In the genomic region with DNA sequence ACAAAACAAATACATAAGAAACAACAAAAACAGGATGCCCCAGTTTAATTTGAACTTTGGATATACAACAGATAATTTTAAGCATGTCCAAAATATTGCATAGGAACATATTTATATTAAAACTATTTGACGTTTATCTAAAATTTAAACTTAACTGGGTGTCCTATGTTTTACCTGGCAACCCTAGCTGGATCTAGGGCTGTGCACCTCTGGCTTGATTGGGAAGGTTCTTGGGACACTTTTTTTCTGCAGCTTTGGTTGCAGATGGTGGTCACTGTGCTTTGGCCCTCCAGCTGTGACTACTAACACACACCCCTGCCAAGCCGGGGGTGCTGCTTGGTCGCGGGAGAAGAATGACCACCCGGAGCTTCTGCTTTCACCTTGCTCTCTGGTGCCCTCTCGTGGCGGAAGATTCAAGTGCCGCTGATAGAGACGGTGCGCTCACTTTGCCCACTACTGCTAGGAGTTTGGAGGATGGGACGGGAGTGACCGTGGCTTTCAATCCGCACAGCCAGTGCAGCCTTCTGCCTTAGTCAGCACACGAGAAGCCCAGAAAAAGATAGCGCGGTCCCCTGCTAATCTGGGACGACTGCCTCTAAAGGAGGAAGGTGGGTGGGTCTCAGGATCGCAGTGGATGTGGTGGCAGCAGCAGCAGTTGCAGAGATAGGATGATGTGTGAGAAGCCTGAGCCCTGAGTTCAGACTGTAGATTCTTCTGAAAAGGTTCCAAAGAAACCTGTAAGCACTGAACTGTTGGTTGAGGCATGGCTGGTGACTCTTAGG, we compare ENCODE assay signal across 8 cellular contexts. TPM values are rescaled to one million over a fixed set of nuclear protein-coding genes. Genes with fewer than 3 reads are reported as not detected.
DNase-seq lines count a peak whose midpoint lies in the region; ATAC-seq and TF ChIP-seq lines count a peak whose summit lies in the region.

No MANE protein-coding gene starts in this region.

- H3K4me3 ChIP-seq in BJ (ENCODE audit: low read depth, low read length) (peak overlapping the region; percentile 15; the same call in 1 of the 2 replicates), HAP-1 (no peak overlapping the region), lung (no peak overlapping the region)

- 3 to 6% methylated on average over 18 of the region's 18 CpGs for WGBS in lung, 2 donors

- H3K4me1 ChIP-seq in HAP-1 (no peaks in the 10 kb centered on the region), lung (ENCODE audit: control insufficient read depth in 2 of 2, insufficient read depth in 2 of 2, low read length in 2 of 2) (peaks cover 0 to 2% of the 10 kb centered on the region in 2 donors)

- DNase-seq in BJ (ENCODE audit: low read depth) (peak; percentile 23), HAP-1 (ENCODE audit: low spot score in 2 of 2) (peak; percentile 42 to 90), NCI-H526 (lab: John Stamatoyannopoulos, UW) (peak; percentile 23 to 73), lung (ENCODE audit: low spot score) (peak; percentile 77)
- DNase-seq in activated CD8-positive, alpha-beta T cell treated with anti-CD3 and anti-CD28 coated beads for 36 hours = peak; percentile 86
- peak; percentile 65 for DNase-seq in effector CD4-positive, alpha-beta T cell
- peak; percentile 38 to 71 (median 65) for DNase-seq in stimulated activated CD4-positive, alpha-beta T cell treated with anti-CD3 and anti-CD28 coated beads, TNF-alpha, amount 100 ng/mL, for 48 hours (ENCODE audit: low read depth in 3 of 3)

- H3K36me3 ChIP-seq in BJ (ENCODE audit: control insufficient read depth, insufficient read depth, low read length) (no peaks in the 10 kb centered on the region), HAP-1 (replicated peaks) (no peaks in the 10 kb centered on the region), lung (ENCODE audit: control insufficient read depth in 2 of 2, insufficient read depth in 2 of 2, low read length in 2 of 2) (no peaks in the 10 kb centered on the region)

- CTCF ChIA-PET in BJ (lab: Yijun Ruan, JAX) = interaction anchor here (0.6 to 3.5 kb wide), 34 partner anchors 12 to 217 kb away, joined by 3 to 32 read pairs (median 4); a partner anchor contains a TSS
- CTCF ChIA-PET in activated CD8-positive, alpha-beta T cell treated with anti-CD3 and anti-CD28 coated beads for 36 hours (lab: Charles Lee) = interaction anchor here (0.6 to 2.2 kb wide), 24 partner anchors 8 to 799 kb away, joined by 3 to 29 read pairs (median 4); a partner anchor contains a TSS

- in situ Hi-C loops in HAP-1 (cut with MboI; ENCODE audit: low sequenced_read_pairs) = no loop called here

- no peaks in the 10 kb centered on the region for H3K9me3 Mint-ChIP-seq in activated CD8-positive, alpha-beta T cell treated with anti-CD3 and anti-CD28 coated beads for 36 hours

- H3K27ac Mint-ChIP-seq in activated CD8-positive, alpha-beta T cell treated with anti-CD3 and anti-CD28 coated beads for 36 hours = no peak overlapping the region

- intact Hi-C loops in activated CD8-positive, alpha-beta T cell treated with anti-CD3 and anti-CD28 coated beads for 36 hours (cut with micrococcal nuclease) = no loop called here

- H3K4me1 Mint-ChIP-seq in activated CD8-positive, alpha-beta T cell treated with anti-CD3 and anti-CD28 coated beads for 36 hours (ENCODE audit: low read depth) = peaks cover 2% of the 10 kb centered on the region

- H3K27me3 Mint-ChIP-seq in activated CD8-positive, alpha-beta T cell treated with anti-CD3 and anti-CD28 coated beads for 36 hours = peaks cover 24% of the 10 kb centered on the region

- no peak overlapping the region for H3K4me3 Mint-ChIP-seq in activated CD8-positive, alpha-beta T cell treated with anti-CD3 and anti-CD28 coated beads for 36 hours

- peak; percentile 68 for ATAC-seq in activated CD8-positive, alpha-beta T cell treated with anti-CD3 and anti-CD28 coated beads for 36 hours
- peak; percentile 88 for ATAC-seq in lung (ENCODE audit: insufficient read depth, low FRiP score)
- no peak for ATAC-seq in HG03280 (IDR thresholded peaks at IDR 0.05; ENCODE audit: unreplicated experiment)

- TF ChIP-seq CTCF in BJ (IDR thresholded peaks at IDR 0.05; ENCODE audit: insufficient read depth, low read depth, low read length) (peak; percentile 95), lung (IDR thresholded peaks at IDR 0.05; ENCODE audit: control extremely low read depth, extremely low read depth) (peak; percentile 71)
- peak; percentile 79 for TF ChIP-seq CTCF in activated CD8-positive, alpha-beta T cell treated with anti-CD3 and anti-CD28 coated beads for 36 hours (IDR thresholded peaks at IDR 0.05)

- H3K9me3 ChIP-seq in HAP-1 = no peaks in the 10 kb centered on the region
- H3K9me3 ChIP-seq in lung (ENCODE audit: control insufficient read depth in 2 of 2, insufficient read depth in 1 of 2, low read length in 1 of 2) = no peaks in the 10 kb centered on the region

- POLR2A ChIA-PET in BJ (lab: Charles Lee) = no interaction called here
- POLR2A ChIA-PET in activated CD8-positive, alpha-beta T cell treated with anti-CD3 and anti-CD28 coated beads for 36 hours (lab: Charles Lee) = interaction anchor here (0.6 kb wide), 1 partner anchor 36 kb away, joined by 3 read pairs; no protein-coding TSS in a partner anchor

- H3K27me3 ChIP-seq in BJ (ENCODE audit: control insufficient read depth, insufficient read depth, low read length) (peaks cover 10% of the 10 kb centered on the region), HAP-1 (ENCODE audit: low read depth) (no peaks in the 10 kb centered on the region), lung (ENCODE audit: control insufficient read depth, insufficient read depth) (no peaks in the 10 kb centered on the region)

- no peak overlapping the region for H3K27ac ChIP-seq in lung (ENCODE audit: low read depth in 1 of 2, low read length in 1 of 2)

- H3K36me3 Mint-ChIP-seq in activated CD8-positive, alpha-beta T cell treated with anti-CD3 and anti-CD28 coated beads for 36 hours (ENCODE audit: low read depth) = no peaks in the 10 kb centered on the region

RNA-seq across cellular contexts. Expression of a gene that starts 6.7 kb away (rescaled TPM):
- polyA plus RNA-seq in BJ (2011; rRNA removed) (not detected in 2 replicates), lung (under 1 TPM in 1 of 2 donors, not detected in 1; 0.05 TPM)
- not detected in 2 replicates for polyA minus RNA-seq in BJ (2011; rRNA and poly(A)+ RNA removed)
- not detected for total RNA-seq in activated CD8-positive, alpha-beta T cell treated with anti-CD3 and anti-CD28 coated beads for 36 hours
- under 1 TPM in 1 of 2 donors, not detected in 1; 0.34 TPM for total RNA-seq in lung

Comparison
In these comparisons a context has a peak if more than half of its experiments do, and no peak if none do; other contexts are left out.
1. DNase-seq: peak in every context shown above with its lines; median percentile 86 in activated CD8-positive, alpha-beta T cell treated with anti-CD3 and anti-CD28 coated beads for 36 hours; 77 in lung; 66 in HAP-1; 65 in effector CD4-positive, alpha-beta T cell; 65 in stimulated activated CD4-positive, alpha-beta T cell treated with anti-CD3 and anti-CD28 coated beads, TNF-alpha, amount 100 ng/mL, for 48 hours; 48 in NCI-H526; 23 in BJ.